ENCODE assay signal across 1 cellular context in genomic region chr19:47720669-47721068, GRCh38.
TF ChIP-seq lines count a peak whose summit lies in the region.

No MANE protein-coding gene starts in this region.

TF ChIP-seq in IMR-90, 13 proteins besides CTCF, POLR2A, EP300 and RAD21:
- TF ChIP-seq CEBPB (IDR thresholded peaks at IDR 0.05; ENCODE audit: low read depth, low read length) (no peak), USF2 (IDR thresholded peaks at IDR 0.05; ENCODE audit: low read depth, low read length) (no peak), RFX5 (IDR thresholded peaks at IDR 0.05; ENCODE audit: low read depth, low read length) (no peak), ELK1 (IDR thresholded peaks at IDR 0.05; ENCODE audit: borderline replicate concordance, low read depth, low read length) (no peak), MAZ (IDR thresholded peaks at IDR 0.05; ENCODE audit: borderline replicate concordance, low read depth, low read length) (no peak), BHLHE40 (IDR thresholded peaks at IDR 0.05; ENCODE audit: low read depth, low read length) (no peak), RCOR1 (IDR thresholded peaks at IDR 0.05; ENCODE audit: insufficient replicate concordance, low read length) (no peak), MXI1 (IDR thresholded peaks at IDR 0.05; ENCODE audit: borderline replicate concordance, low read depth, low read length) (no peak), NFE2L2 (IDR thresholded peaks at IDR 0.05; ENCODE audit: low read depth, low read length) (no peak), SMC3 (IDR thresholded peaks at IDR 0.05; ENCODE audit: low read depth, low read length) (no peak), MAFK (IDR thresholded peaks at IDR 0.05; ENCODE audit: low read depth, low read length) (no peak), FOS (IDR thresholded peaks at IDR 0.05; ENCODE audit: low read depth, low read length) (no peak), CHD1 (IDR thresholded peaks at IDR 0.05; ENCODE audit: low read depth, low read length) (no peak)
